ENCODE assay signal across 19 cellular contexts in genomic region chr13:46185634-46186033, GRCh38. TPM values are rescaled to one million over a fixed set of nuclear protein-coding genes. Genes with fewer than 3 reads are reported as not detected.
"Had no signal": no experiment of that assay in that cellular context is flagged by ENCODE, and none has a peak within 500 bp of the region (broad histone marks: within the 10 kb centered on the region; RNA-seq: fewer than 3 reads in every experiment).

No MANE protein-coding gene starts in this region.

- H3K4me1 Mint-ChIP-seq: brain, neural progenitor cell had no signal

- ATAC-seq: gastroesophageal sphincter, heart left ventricle, left ventricle myocardium superior, psoas muscle, right cardiac atrium had no signal

- H3K4me3 Mint-ChIP-seq: brain, neural progenitor cell had no signal

- H3K27ac Mint-ChIP-seq: brain, neural progenitor cell had no signal

- H3K36me3 Mint-ChIP-seq: brain, neural progenitor cell had no signal

- DNase-seq: activated CD4-positive, alpha-beta T cell treated with anti-CD3 and anti-CD28 coated beads for 1 hour; activated CD8-positive, alpha-beta memory T cell treated with anti-CD3 and anti-CD28 coated beads for 24 hours; activated CD8-positive, alpha-beta memory T cell treated with anti-CD3 and anti-CD28 coated beads, Interleukin-2, amount 50 U/mL, for 48 hours; anterior cingulate cortex; caudate nucleus; dorsolateral prefrontal cortex; erythroblast; heart left ventricle; kidney glomerular epithelial cell; left ventricle myocardium superior; psoas muscle; right cardiac atrium; stomach; trophoblast cell had no signal

- H3K9me3 Mint-ChIP-seq: neural progenitor cell had no signal

RNA-seq across cellular contexts. Expression of gene LCP1, which starts 3.7 kb away (rescaled TPM):
- total RNA-seq: osteocyte had no signal

RNA-seq across cellular contexts. Expression of gene LRRC63, which starts 26.1 kb away (rescaled TPM):
- total RNA-seq: gastroesophageal sphincter, osteocyte, psoas muscle, right cardiac atrium, skeletal muscle tissue had no signal
- polyA plus RNA-seq: heart left ventricle, right cardiac atrium, stomach had no signal
